ENCODE assay signal across 1 cellular context in the genomic region with DNA sequence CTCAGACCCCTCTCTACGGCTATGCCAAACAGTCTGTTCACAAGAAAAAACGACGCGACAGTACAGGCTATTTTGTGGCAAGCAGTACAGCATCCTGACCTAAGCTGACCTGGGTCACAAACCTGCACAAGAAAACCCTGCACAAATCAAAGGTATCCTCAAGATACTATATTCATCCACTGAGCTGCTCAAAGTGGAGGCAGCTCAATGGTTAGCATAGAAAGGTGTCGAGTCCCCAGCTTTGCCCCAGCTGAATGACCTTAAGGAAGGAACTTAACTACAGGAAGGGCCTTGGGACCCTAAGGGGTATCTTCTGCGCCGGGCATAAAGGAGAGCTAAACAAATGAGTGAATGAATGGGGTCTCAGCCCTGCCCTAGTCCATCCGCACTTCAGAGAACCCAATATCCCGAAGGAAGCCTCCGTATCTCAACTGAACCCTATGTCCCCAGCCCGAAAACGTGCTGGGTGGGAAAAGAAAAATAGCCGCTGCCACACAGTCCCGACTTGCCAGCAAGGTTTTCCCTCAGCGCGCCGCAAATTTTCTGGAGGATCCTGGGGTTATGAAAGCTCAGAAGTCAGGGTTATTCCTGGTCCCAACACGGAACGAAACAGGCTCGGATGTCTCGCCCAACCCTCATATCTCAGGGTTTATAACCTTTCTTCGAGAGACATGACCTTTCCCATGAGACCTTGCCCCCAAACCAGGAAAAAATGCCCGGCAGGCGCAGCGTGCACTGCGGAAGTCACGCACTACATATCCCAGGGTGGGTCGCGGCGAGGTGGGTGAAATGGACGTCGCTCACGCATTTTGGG.
TF ChIP-seq lines count a peak whose summit lies in the region.

Gene FASTKD1 (minus strand): TSS at position 706 of the 814 bp plus-strand sequence. CDS start 1,836 bp downstream, outside the sequence.

TF ChIP-seq in K562, 482 proteins besides CTCF, POLR2A, EP300 and RAD21 (continued from another document and continues in another):
- TF ChIP-seq ZMIZ1 (IDR thresholded peaks at IDR 0.05; ENCODE audit: low read depth in 2 of 2, low read length in 2 of 2), result peak; percentile 53 to 61; a peak in 3 of 4 replicates
- peak; percentile 74 for TF ChIP-seq MYNN (IDR thresholded peaks at IDR 0.05)
- TF ChIP-seq MYNN (CRISPR knock-in tag; IDR thresholded peaks at IDR 0.05), result no peak
- TF ChIP-seq ZNF324 (CRISPR knock-in tag; IDR thresholded peaks at IDR 0.05), result no peak
- TF ChIP-seq ZNF354B (CRISPR knock-in tag; IDR thresholded peaks at IDR 0.05), result no peak
- no peak for TF ChIP-seq PHF20 (IDR thresholded peaks at IDR 0.05; ENCODE audit: partially characterized antibody)
- peak; percentile 88 for TF ChIP-seq TBP (optimal IDR thresholded peaks at IDR 0.05; ENCODE audit: low read depth, low read length)
- no peak for TF ChIP-seq ZNF436 (CRISPR knock-in tag; IDR thresholded peaks at IDR 0.05)
- TF ChIP-seq FOXM1 (IDR thresholded peaks at IDR 0.05; ENCODE audit: low read depth), result peak; percentile 50
- no peak for TF ChIP-seq FOXM1 (CRISPR knock-in tag; IDR thresholded peaks at IDR 0.05; ENCODE audit: low read depth)
- TF ChIP-seq ERF (CRISPR knock-in tag; IDR thresholded peaks at IDR 0.05), result no peak
- TF ChIP-seq KDM4B (IDR thresholded peaks at IDR 0.05; ENCODE audit: borderline replicate concordance in 2 of 2, low read depth in 1 of 2), result no peak
- TF ChIP-seq POU5F1 (IDR thresholded peaks at IDR 0.05; ENCODE audit: borderline replicate concordance, low read depth, low read length, partially characterized antibody), result peak; percentile 93
- TF ChIP-seq ZNF384 (IDR thresholded peaks at IDR 0.05; ENCODE audit: low read depth, low read length), result peak; percentile 81
- peak; percentile 11; the same call in 1 of the 2 replicates for TF ChIP-seq HLTF (IDR thresholded peaks at IDR 0.05)
- TF ChIP-seq KLF13 (tag; IDR thresholded peaks at IDR 0.05; ENCODE audit: borderline replicate concordance, low read depth), result peak; percentile 80; the same call in 1 of the 2 replicates
- TF ChIP-seq ZNF239 (CRISPR knock-in tag; IDR thresholded peaks at IDR 0.05), result no peak
- TF ChIP-seq RB1 (IDR thresholded peaks at IDR 0.05; ENCODE audit: low read depth), result no peak
- TF ChIP-seq CHCHD3 (CRISPR knock-in tag; IDR thresholded peaks at IDR 0.05), result peak; percentile 81; the same call in 1 of the 2 replicates
- TF ChIP-seq SUPT5H (IDR thresholded peaks at IDR 0.05), result peak; percentile 85
- TF ChIP-seq THRA (IDR thresholded peaks at IDR 0.05), result no peak
- peak; percentile 93 for TF ChIP-seq SREBF1 (IDR thresholded peaks at IDR 0.05; ENCODE audit: borderline replicate concordance, low read depth, low read length)
- TF ChIP-seq, protein P1, sequence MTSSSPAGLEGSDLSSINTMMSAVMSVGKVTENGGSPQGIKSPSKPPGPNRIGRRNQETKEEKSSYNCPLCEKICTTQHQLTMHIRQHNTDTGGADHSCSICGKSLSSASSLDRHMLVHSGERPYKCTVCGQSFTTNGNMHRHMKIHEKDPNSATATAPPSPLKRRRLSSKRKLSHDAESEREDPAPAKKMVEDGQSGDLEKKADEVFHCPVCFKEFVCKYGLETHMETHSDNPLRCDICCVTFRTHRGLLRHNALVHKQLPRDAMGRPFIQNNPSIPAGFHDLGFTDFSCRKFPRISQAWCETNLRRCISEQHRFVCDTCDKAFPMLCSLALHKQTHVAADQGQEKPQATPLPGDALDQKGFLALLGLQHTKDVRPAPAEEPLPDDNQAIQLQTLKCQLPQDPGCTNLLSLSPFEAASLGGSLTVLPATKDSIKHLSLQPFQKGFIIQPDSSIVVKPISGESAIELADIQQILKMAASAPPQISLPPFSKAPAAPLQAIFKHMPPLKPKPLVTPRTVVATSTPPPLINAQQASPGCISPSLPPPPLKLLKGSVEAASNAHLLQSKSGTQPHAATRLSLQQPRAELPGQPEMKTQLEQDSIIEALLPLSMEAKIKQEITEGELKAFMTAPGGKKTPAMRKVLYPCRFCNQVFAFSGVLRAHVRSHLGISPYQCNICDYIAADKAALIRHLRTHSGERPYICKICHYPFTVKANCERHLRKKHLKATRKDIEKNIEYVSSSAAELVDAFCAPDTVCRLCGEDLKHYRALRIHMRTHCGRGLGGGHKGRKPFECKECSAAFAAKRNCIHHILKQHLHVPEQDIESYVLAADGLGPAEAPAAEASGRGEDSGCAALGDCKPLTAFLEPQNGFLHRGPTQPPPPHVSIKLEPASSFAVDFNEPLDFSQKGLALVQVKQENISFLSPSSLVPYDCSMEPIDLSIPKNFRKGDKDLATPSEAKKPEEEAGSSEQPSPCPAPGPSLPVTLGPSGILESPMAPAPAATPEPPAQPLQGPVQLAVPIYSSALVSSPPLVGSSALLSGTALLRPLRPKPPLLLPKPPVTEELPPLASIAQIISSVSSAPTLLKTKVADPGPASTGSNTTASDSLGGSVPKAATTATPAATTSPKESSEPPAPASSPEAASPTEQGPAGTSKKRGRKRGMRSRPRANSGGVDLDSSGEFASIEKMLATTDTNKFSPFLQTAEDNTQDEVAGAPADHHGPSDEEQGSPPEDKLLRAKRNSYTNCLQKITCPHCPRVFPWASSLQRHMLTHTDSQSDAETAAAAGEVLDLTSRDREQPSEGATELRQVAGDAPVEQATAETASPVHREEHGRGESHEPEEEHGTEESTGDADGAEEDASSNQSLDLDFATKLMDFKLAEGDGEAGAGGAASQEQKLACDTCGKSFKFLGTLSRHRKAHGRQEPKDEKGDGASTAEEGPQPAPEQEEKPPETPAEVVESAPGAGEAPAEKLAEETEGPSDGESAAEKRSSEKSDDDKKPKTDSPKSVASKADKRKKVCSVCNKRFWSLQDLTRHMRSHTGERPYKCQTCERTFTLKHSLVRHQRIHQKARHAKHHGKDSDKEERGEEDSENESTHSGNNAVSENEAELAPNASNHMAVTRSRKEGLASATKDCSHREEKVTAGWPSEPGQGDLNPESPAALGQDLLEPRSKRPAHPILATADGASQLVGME (CRISPR knock-in tag; IDR thresholded peaks at IDR 0.05), result 0 out of 2 replicates have a peak, but pooled peaks have one; percentile 26
- 0 out of 2 replicates have a peak, but pooled peaks have one; percentile 49 for TF ChIP-seq TRIM28 (IDR thresholded peaks at IDR 0.05)
- no peak for TF ChIP-seq HSF4 (CRISPR knock-in tag; IDR thresholded peaks at IDR 0.05; ENCODE audit: borderline replicate concordance)
- no peak for TF ChIP-seq ILF3 (IDR thresholded peaks at IDR 0.05; ENCODE audit: borderline replicate concordance)
- peak; percentile 90 to 92 for TF ChIP-seq NRF1 (conservative IDR thresholded peaks at IDR 0.05 in 1 of 2, IDR thresholded peaks at IDR 0.05 in 1 of 2)
- no peak for TF ChIP-seq FIP1L1 (IDR thresholded peaks at IDR 0.05; ENCODE audit: low read depth, low read length, poor library complexity, severe bottlenecking)
- no peak for TF ChIP-seq HIVEP1 (CRISPR knock-in tag; IDR thresholded peaks at IDR 0.05)
- no peak for TF ChIP-seq ZNF347 (CRISPR knock-in tag; IDR thresholded peaks at IDR 0.05; ENCODE audit: low read depth)
- peak; percentile 70 for TF ChIP-seq CHD4 (IDR thresholded peaks at IDR 0.05; ENCODE audit: insufficient read depth, insufficient replicate concordance, low read depth, low read length, poor library complexity, severe bottlenecking)
- TF ChIP-seq, protein P2, sequence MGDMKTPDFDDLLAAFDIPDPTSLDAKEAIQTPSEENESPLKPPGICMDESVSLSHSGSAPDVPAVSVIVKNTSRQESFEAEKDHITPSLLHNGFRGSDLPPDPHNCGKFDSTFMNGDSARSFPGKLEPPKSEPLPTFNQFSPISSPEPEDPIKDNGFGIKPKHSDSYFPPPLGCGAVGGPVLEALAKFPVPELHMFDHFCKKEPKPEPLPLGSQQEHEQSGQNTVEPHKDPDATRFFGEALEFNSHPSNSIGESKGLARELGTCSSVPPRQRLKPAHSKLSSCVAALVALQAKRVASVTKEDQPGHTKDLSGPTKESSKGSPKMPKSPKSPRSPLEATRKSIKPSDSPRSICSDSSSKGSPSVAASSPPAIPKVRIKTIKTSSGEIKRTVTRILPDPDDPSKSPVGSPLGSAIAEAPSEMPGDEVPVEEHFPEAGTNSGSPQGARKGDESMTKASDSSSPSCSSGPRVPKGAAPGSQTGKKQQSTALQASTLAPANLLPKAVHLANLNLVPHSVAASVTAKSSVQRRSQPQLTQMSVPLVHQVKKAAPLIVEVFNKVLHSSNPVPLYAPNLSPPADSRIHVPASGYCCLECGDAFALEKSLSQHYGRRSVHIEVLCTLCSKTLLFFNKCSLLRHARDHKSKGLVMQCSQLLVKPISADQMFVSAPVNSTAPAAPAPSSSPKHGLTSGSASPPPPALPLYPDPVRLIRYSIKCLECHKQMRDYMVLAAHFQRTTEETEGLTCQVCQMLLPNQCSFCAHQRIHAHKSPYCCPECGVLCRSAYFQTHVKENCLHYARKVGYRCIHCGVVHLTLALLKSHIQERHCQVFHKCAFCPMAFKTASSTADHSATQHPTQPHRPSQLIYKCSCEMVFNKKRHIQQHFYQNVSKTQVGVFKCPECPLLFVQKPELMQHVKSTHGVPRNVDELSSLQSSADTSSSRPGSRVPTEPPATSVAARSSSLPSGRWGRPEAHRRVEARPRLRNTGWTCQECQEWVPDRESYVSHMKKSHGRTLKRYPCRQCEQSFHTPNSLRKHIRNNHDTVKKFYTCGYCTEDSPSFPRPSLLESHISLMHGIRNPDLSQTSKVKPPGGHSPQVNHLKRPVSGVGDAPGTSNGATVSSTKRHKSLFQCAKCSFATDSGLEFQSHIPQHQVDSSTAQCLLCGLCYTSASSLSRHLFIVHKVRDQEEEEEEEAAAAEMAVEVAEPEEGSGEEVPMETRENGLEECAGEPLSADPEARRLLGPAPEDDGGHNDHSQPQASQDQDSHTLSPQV (IDR thresholded peaks at IDR 0.05), result peak; percentile 91
- TF ChIP-seq ZFP36 (IDR thresholded peaks at IDR 0.05; ENCODE audit: low read depth, low read length, partially characterized antibody), result peak; percentile 15
- peak; percentile 63; the same call in 1 of the 2 replicates for TF ChIP-seq JUN (IDR thresholded peaks at IDR 0.05; ENCODE audit: borderline replicate concordance, low read depth, low read length)
- TF ChIP-seq JUN (CRISPR knock-in tag; IDR thresholded peaks at IDR 0.05; ENCODE audit: borderline replicate concordance), result no peak
- TF ChIP-seq TBL1XR1 (IDR thresholded peaks at IDR 0.05; ENCODE audit: low read length in 2 of 2), result peak; percentile 67 to 76; a peak in 3 of 4 replicates
- TF ChIP-seq, protein P3, sequence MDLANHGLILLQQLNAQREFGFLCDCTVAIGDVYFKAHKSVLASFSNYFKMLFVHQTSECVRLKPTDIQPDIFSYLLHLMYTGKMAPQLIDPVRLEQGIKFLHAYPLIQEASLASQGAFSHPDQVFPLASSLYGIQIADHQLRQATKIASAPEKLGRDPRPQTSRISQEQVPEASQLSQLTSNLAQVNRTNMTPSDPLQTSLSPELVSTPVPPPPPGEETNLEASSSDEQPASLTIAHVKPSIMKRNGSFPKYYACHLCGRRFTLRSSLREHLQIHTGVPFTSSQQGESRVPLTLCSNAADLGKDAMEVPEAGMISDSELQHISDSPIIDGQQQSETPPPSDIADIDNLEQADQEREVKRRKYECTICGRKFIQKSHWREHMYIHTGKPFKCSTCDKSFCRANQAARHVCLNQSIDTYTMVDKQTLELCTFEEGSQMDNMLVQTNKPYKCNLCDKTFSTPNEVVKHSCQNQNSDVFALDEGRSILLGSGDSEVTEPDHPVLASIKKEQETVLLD (IDR thresholded peaks at IDR 0.05), result peak; percentile 97
- peak; percentile 18; the same call in 1 of the 2 replicates for TF ChIP-seq STAT5A (IDR thresholded peaks at IDR 0.05; ENCODE audit: borderline replicate concordance, low read length)
- peak; percentile 48; the same call in 1 of the 2 replicates for TF ChIP-seq ZNF583 (CRISPR knock-in tag; IDR thresholded peaks at IDR 0.05)
- peak in 1 of 2 experiments; percentile 59; a peak in 3 of 4 replicates for TF ChIP-seq HDAC1 (IDR thresholded peaks at IDR 0.05)
- peak; percentile 15; the same call in 1 of the 2 replicates for TF ChIP-seq ETV1 (tag; conservative IDR thresholded peaks at IDR 0.05; ENCODE audit: low read depth)
